Comparison of ENCODE assay signal across 10 cellular contexts in the genomic region with DNA sequence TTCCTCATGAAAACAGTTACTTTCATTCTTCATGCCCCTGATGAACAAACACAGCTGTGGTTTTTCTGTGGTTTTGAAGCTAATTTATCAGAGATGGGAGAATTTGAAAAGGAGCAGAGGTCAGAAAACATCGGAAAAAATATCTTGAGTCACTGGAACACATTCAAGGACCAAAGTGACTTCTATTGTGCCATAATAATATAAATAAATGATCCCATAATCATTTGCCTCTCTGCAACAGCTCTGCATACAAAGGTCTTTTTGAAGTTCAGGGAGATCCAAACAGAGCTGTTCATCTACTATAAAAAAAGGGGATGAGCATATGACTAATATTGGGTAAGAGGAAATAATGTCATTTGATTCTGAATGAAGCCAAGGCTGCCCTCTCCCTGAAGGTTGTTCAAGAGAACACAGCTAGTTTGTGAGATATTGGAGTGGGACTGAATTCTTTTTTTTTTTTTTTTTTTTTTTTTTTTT.
DNase-seq lines count a peak whose midpoint lies in the region; ATAC-seq and TF ChIP-seq lines count a peak whose summit lies in the region.
"Had no signal": no experiment of that assay in that cellular context is flagged by ENCODE, and none has a peak within 500 bp of the region (broad histone marks: within the 10 kb centered on the region; RNA-seq: fewer than 3 reads in every experiment).

No MANE protein-coding gene starts in this region.

- H3K4me1 Mint-ChIP-seq in effector memory CD8-positive, alpha-beta T cell (ENCODE audit: low read depth in 2 of 2), result no peaks in the 10 kb centered on the region
- H3K4me1 Mint-ChIP-seq: natural killer cell had no signal

- no peak overlapping the region for H3K4me3 Mint-ChIP-seq in effector memory CD8-positive, alpha-beta T cell
- H3K4me3 Mint-ChIP-seq: natural killer cell had no signal

- no peaks in the 10 kb centered on the region for H3K9me3 ChIP-seq in DND-41 (ENCODE audit: insufficient read depth, low read length, severe bottlenecking)

- H3K79me2 ChIP-seq in DND-41 (ENCODE audit: insufficient read depth, low read length), result no peaks in the 10 kb centered on the region

- H3K27me3 ChIP-seq in DND-41 (ENCODE audit: insufficient read depth, low read length, poor library complexity), result no peaks in the 10 kb centered on the region

- no peak for TF ChIP-seq CTCF in DND-41 (IDR thresholded peaks at IDR 0.05; ENCODE audit: borderline replicate concordance, extremely low read depth, low read length, poor library complexity, severe bottlenecking)

- H3K27me3 Mint-ChIP-seq in effector memory CD8-positive, alpha-beta T cell, result no peaks in the 10 kb centered on the region

- H3K27ac Mint-ChIP-seq in effector memory CD8-positive, alpha-beta T cell, result no peak overlapping the region
- H3K27ac Mint-ChIP-seq: natural killer cell had no signal

- H3K4me1 ChIP-seq in DND-41 (ENCODE audit: insufficient read depth, low read length), result peaks cover 39% of the 10 kb centered on the region

- peak; percentile 43 for DNase-seq in DND-41
- peak; percentile 18 for DNase-seq in NCI-H226
- peak; percentile 45 to 56 for DNase-seq in dermis microvascular lymphatic vessel endothelial cell (ENCODE audit: low read depth in 2 of 2)
- peak; percentile 32 for DNase-seq in pons (ENCODE audit: low spot score)
- DNase-seq in NCI-H69 (lab: John Stamatoyannopoulos, UW), result no peak
- DNase-seq in effector memory CD8-positive, alpha-beta T cell, result no peak
- no peak for DNase-seq in HUDEP-2 (lab: John Stamatoyannopoulos, UW; ENCODE audit: unreplicated experiment in 76 of 76)
- DNase-seq: natural killer cell had no signal

- H3K9ac ChIP-seq in DND-41 (ENCODE audit: low read depth, low read length), result peak overlapping the region; percentile 44

- no peaks in the 10 kb centered on the region for H3K9me3 Mint-ChIP-seq in effector memory CD8-positive, alpha-beta T cell
- H3K9me3 Mint-ChIP-seq: natural killer cell had no signal

- ATAC-seq in DND-41 (ENCODE audit: insufficient read depth, low read depth) (peak; percentile 88), GM21825 (IDR thresholded peaks at IDR 0.05; ENCODE audit: unreplicated experiment) (no peak)
- no peak for ATAC-seq in effector memory CD8-positive, alpha-beta T cell (replicated peaks)
- ATAC-seq: natural killer cell had no signal

- H4K20me1 ChIP-seq in DND-41 (ENCODE audit: insufficient read depth, low read length), result no peaks in the 10 kb centered on the region

- H3K4me2 ChIP-seq in DND-41 (ENCODE audit: insufficient read depth, low read length), result peak overlapping the region; percentile 63
- H3K4me2 ChIP-seq: PC-9 had no signal

- H3K4me3 ChIP-seq in DND-41 (ENCODE audit: low read depth in 1 of 2, low read length in 2 of 2), result peak overlapping the region; percentile 8 to 44; a peak in 3 of 4 replicates
- H3K4me3 ChIP-seq: PC-9 had no signal

- peak overlapping the region; percentile 77 for H3K27ac ChIP-seq in DND-41 (ENCODE audit: low read length)
- H3K27ac ChIP-seq: PC-9 had no signal

- no peak overlapping the region for H2AFZ ChIP-seq in DND-41 (ENCODE audit: low read depth, low read length)
- H2AFZ ChIP-seq: PC-9 had no signal

- H3K36me3 ChIP-seq in DND-41 (ENCODE audit: insufficient read depth, low read length), result no peaks in the 10 kb centered on the region

- H3K36me3 Mint-ChIP-seq in effector memory CD8-positive, alpha-beta T cell (ENCODE audit: insufficient read depth), result no peaks in the 10 kb centered on the region
- H3K36me3 Mint-ChIP-seq: natural killer cell had no signal

Comparison
In these comparisons a context has a peak if more than half of its experiments do, and no peak if none do; other contexts are left out.
1. DNase-seq: peak in DND-41 (single experiment), NCI-H226 (single experiment), dermis microvascular lymphatic vessel endothelial cell (2 of 2) and pons (single experiment); none in NCI-H69 (single experiment), effector memory CD8-positive, alpha-beta T cell (0 of 3) and HUDEP-2 (0 of 76).